ENCODE assay signal across 10 cellular contexts in the genomic region with DNA sequence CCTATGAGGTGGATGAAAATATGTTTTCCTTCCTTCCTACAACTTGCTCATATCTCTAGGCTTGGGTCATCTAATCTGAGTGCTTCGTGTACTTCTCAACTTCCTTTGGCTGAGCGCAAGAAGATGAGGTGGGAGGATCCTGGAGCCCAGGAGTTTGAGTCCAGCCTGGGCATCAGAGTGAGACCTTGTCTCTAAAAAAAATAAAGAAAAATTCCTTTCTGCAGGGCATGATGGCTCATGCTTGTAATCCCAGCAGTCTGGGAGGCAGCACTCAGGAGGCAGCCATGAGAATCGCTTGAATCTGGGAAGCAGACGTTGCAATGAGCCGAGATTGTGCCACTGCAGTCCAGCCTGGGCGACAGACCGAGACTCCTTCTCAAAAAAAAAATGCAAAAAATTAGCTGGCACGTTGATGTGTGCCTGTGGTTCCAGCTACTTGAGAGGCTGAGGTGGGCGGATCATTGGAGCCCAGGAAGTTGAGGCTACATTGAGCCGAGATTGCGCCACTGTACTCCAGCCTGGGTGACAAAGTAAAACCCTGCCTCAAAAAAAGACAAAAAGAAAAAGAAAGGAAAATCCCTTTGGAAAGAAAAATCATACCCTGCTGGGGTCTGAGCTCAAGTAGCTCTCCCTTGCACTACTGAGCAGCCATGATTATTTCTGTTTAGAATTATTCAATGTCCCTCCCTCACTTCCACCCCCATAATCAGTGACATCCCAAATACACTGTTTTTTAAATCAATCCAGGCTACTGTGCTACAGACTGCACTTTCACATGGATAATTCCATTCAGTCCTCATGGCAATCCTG. TPM values are rescaled to one million over a fixed set of nuclear protein-coding genes. Genes with fewer than 3 reads are reported as not detected.
DNase-seq lines count a peak whose midpoint lies in the region; ATAC-seq and TF ChIP-seq lines count a peak whose summit lies in the region.
"Had no signal": no experiment of that assay in that cellular context is flagged by ENCODE, and none has a peak within 500 bp of the region (broad histone marks: within the 10 kb centered on the region; RNA-seq: fewer than 3 reads in every experiment).

No MANE protein-coding gene starts in this region.

- peak overlapping the region in 1 of 2 donors; percentile 56 for H3K27ac ChIP-seq in right atrium auricular region
- no peak overlapping the region for H3K27ac ChIP-seq in subcutaneous abdominal adipose tissue (ENCODE audit: low read depth, low read length)

- peak overlapping the region; percentile 12 to 62 (median 16) for H3K9ac ChIP-seq in subcutaneous abdominal adipose tissue (ENCODE audit: low read length in 5 of 5)

- peak overlapping the region; percentile 2 to 23 for H3K4me3 ChIP-seq in right atrium auricular region
- peak overlapping the region; percentile 1 to 58 (median 53) for H3K4me3 ChIP-seq in subcutaneous abdominal adipose tissue (ENCODE audit: low read depth in 1 of 5, low read length in 5 of 5)

- H3K27me3 ChIP-seq in right atrium auricular region (no peaks in the 10 kb centered on the region), subcutaneous abdominal adipose tissue (ENCODE audit: control insufficient read depth in 5 of 5, insufficient read depth in 4 of 5, low read length in 5 of 5) (no peaks in the 10 kb centered on the region)

- no peaks in the 10 kb centered on the region for H3K9me3 ChIP-seq in right atrium auricular region
- no peaks in the 10 kb centered on the region for H3K9me3 ChIP-seq in subcutaneous abdominal adipose tissue (ENCODE audit: control insufficient read depth in 5 of 5, low read length in 5 of 5)

- DNase-seq in HT1080 (ENCODE audit: low read depth) = peak; percentile 46
- peak; percentile 61 for DNase-seq in amniotic epithelial cell (ENCODE audit: low read depth)
- DNase-seq in right atrium auricular region (ENCODE audit: low spot score) = no peak
- no peak for DNase-seq in activated CD4-positive, alpha-beta T cell treated with anti-CD3 and anti-CD28 coated beads, Interleukin-2, amount 50 U/mL, for 4 hours
- no peak for DNase-seq in activated T-cell treated with anti-CD3 and anti-CD28 coated beads, Interleukin-2, amount 50 U/mL, for 1 hour
- DNase-seq: activated T-cell treated with anti-CD3 and anti-CD28 coated beads, Interleukin-2, amount 50 U/mL, for 4 hours; NCI-H2081 treated with DMSO at 0.1 percent for 48 hours; stimulated activated CD4-positive, alpha-beta T cell treated with anti-CD3 and anti-CD28 coated beads, Interleukin-15, amount 100 ng/mL, for 24 hours had no signal

- no peak for ATAC-seq in GM19455 (IDR thresholded peaks at IDR 0.05; ENCODE audit: unreplicated experiment)
- ATAC-seq: activated T-cell treated with anti-CD3 and anti-CD28 coated beads, Interleukin-2, amount 50 U/mL, for 4 hours had no signal

- H3K4me1 ChIP-seq in right atrium auricular region (peaks cover 0 to 7% of the 10 kb centered on the region in 2 donors), subcutaneous abdominal adipose tissue (ENCODE audit: control insufficient read depth in 5 of 5, insufficient read depth in 5 of 5, low read length in 5 of 5) (peaks cover 0 to 13% (median 10%) of the 10 kb centered on the region in 5 donors)

- H3K36me3 ChIP-seq in right atrium auricular region (no peaks in the 10 kb centered on the region), subcutaneous abdominal adipose tissue (ENCODE audit: control insufficient read depth in 5 of 5, insufficient read depth in 5 of 5, low read length in 5 of 5) (no peaks in the 10 kb centered on the region)

- TF ChIP-seq CTCF in right atrium auricular region (IDR thresholded peaks at IDR 0.05) = no peak

RNA-seq across cellular contexts. Expression of a gene that starts 28.0 kb away (rescaled TPM):
- total RNA-seq in HT1080 (2014; rRNA removed; shearing (Covaris generic)) = 198 and 272 TPM in 2 replicates
- 297 and 309 TPM in 2 replicates for polyA plus RNA-seq in HT1080 (2015; cell fraction: cytosol; rRNA removed)
- 183 and 223 TPM in 2 replicates for polyA plus RNA-seq in HT1080 (2015; cell fraction: nucleus; rRNA removed)
- 100 to 1,000 TPM; 122 to 183 TPM for total RNA-seq in right atrium auricular region

RNA-seq across cellular contexts. Expression of a gene that starts 49.2 kb away (rescaled TPM):
- total RNA-seq in HT1080 (2014; rRNA removed; shearing (Covaris generic)) = 8.5 and 9.5 TPM in 2 replicates
- polyA plus RNA-seq in HT1080 (2015; cell fraction: cytosol; rRNA removed) = 10.1 and 10.4 TPM in 2 replicates
- 17.6 and 18.6 TPM in 2 replicates for polyA plus RNA-seq in HT1080 (2015; cell fraction: nucleus; rRNA removed)
- total RNA-seq in right atrium auricular region = 10 to 100 TPM; 15.2 to 19.4 TPM

Comparison
In these comparisons a context has a peak if more than half of its experiments do, and no peak if none do; other contexts are left out.
1. DNase-seq: peak in HT1080 (single experiment) and amniotic epithelial cell (single experiment); none in right atrium auricular region (single experiment), activated CD4-positive, alpha-beta T cell treated with anti-CD3 and anti-CD28 coated beads, Interleukin-2, amount 50 U/mL, for 4 hours (0 of 2) and activated T-cell treated with anti-CD3 and anti-CD28 coated beads, Interleukin-2, amount 50 U/mL, for 1 hour (single experiment).